In the genomic region with DNA sequence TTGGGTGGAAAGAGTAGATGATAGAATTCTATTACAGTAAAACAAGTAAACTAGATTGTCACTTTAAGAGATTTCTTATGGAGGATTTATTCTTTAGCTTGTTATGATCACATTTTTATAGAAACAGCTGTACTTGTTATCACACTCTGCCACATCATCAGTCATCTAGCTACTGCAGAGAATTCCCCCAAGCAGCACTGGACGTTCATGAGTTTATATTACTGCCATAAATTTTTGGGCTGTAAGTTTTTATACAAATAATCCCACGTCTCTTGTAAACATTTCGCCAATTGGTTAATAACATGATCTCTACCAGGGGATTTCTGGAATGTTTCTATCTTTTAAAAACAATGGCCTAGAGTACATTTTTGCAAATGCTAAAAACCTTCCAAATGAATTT, we compare ENCODE assay signal across 19 cellular contexts.
"Had no signal": no experiment of that assay in that cellular context is flagged by ENCODE, and none has a peak within 500 bp of the region (broad histone marks: within the 10 kb centered on the region; RNA-seq: fewer than 3 reads in every experiment).

No MANE protein-coding gene starts in this region.

- H3K4me3 ChIP-seq: ascending aorta, ovary, thyroid gland, uterus had no signal

- H3K27me3 ChIP-seq: ascending aorta, ovary, thyroid gland, uterus had no signal

- H3K4me1 ChIP-seq: ascending aorta, foreskin keratinocyte, thyroid gland, uterus had no signal

- H3K9me3 ChIP-seq: ascending aorta, ovary, thyroid gland, uterus had no signal

- H3K36me3 ChIP-seq: ascending aorta, ovary, thyroid gland, uterus had no signal

- H3K27ac ChIP-seq: ascending aorta, foreskin keratinocyte, ovary, thyroid gland, uterus had no signal

- ATAC-seq: activated CD4-positive, CD25-positive, alpha-beta regulatory T cell treated with anti-CD3 and anti-CD28 coated beads, Interleukin-2, amount 50 U/mL, for 24 hours; activated T-helper 17 cell treated with anti-CD3 and anti-CD28 coated beads, Interleukin-2, amount 50 U/mL, for 72 hours; foreskin keratinocyte; stimulated activated memory B cell treated with anti-CD40 and anti-IgM and Interleukin-4, amounts not matched to agents 10 μg/mL and 1 μg/mL and 100 μg/mL, for 72 hours had no signal

- DNase-seq: activated CD4-positive, alpha-beta T cell treated with anti-CD3 and anti-CD28 coated beads, Interleukin-2, amount 50 U/mL, for 48 hours; activated naive CD4-positive, alpha-beta T cell treated with Interleukin-2 at 50 U/mL for 16 hours; erythroblast; foreskin keratinocyte; glutamatergic neuron; hypothalamus; kidney glomerular epithelial cell; mesendoderm; nephron progenitor cell; ovary; stimulated activated CD4-positive, alpha-beta T cell treated with anti-CD3 and anti-CD28 coated beads, Interleukin-2, amount 100 ng/mL, for 48 hours; T-helper 1 cell; T1000; thyroid gland; uterus had no signal
